Comparison of ENCODE assay signal across 17 cellular contexts in the genomic region with DNA sequence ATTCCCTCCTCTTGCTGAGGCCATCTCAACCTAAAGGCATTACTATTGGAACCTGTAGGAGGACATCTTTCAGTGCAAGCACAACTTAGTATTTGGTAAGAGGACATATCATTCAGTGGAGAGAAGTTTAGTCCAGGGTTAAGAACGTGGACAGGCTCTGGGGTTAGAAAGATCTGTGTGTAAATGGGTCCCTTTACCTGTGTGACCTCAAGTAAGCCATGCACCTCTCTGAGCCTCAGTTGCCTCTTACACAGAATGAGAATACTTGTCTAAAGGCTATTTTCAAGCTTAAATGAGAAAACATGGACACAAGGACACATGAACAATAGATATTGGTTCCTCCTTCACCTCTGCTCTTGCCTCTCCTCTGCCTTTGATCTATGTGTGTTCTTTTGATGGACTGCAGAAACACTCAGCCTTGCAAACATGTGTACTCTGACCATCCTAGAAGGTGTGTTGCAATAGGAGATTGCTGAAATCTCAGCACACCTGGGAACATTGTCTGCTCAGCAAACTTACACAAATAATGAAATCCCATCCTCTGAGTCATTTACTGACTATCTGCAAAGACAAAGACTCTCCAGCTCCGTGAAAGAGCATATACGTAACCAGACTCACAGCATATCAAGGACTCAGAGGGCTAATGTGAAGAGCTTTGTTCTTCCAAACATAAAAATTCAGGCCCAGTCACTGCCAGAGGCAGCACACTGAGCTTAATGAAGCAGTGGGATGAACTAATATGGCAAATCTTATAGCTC.
DNase-seq lines count a peak whose midpoint lies in the region; ATAC-seq and TF ChIP-seq lines count a peak whose summit lies in the region.
"Had no signal": no experiment of that assay in that cellular context is flagged by ENCODE, and none has a peak within 500 bp of the region (broad histone marks: within the 10 kb centered on the region; RNA-seq: fewer than 3 reads in every experiment).

No MANE protein-coding gene starts in this region.

- TF ChIP-seq CTCF in OCI-LY7 (conservative IDR thresholded peaks at IDR 0.05; ENCODE audit: low read length) (no peak), mesothelial cell of epicardium (IDR thresholded peaks at IDR 0.05; ENCODE audit: unreplicated experiment) (no peak)

- H3K27me3 Mint-ChIP-seq in mesothelial cell of epicardium (ENCODE audit: low read depth): no peaks in the 10 kb centered on the region

- no peak overlapping the region for H3K4me2 ChIP-seq in OCI-LY7 (ENCODE audit: low read length)

- no peaks in the 10 kb centered on the region for H4K20me1 ChIP-seq in OCI-LY7 (ENCODE audit: insufficient read depth, low read length)

- H3K36me3 ChIP-seq in OCI-LY7 (ENCODE audit: insufficient read depth, low read length): no peaks in the 10 kb centered on the region
- H3K36me3 ChIP-seq: gastroesophageal sphincter, tibial artery had no signal

- H3K4me3 Mint-ChIP-seq in mesothelial cell of epicardium: no peak overlapping the region
- H3K4me3 Mint-ChIP-seq: activated naive CD4-positive, alpha-beta T cell treated with anti-CD3 and anti-CD28 coated beads for 36 hours; effector memory CD8-positive, alpha-beta T cell; T-helper 1 cell treated with Interleukin-12 subunit alpha and Interleukin-12 subunit beta and Interleukin-4 antibody, amounts not matched to agents 30 μg/mL and 1 μg/mL, for 36 hours had no signal

- H3K27ac ChIP-seq in OCI-LY7 (ENCODE audit: low read depth, low read length, poor library complexity, severe bottlenecking): no peak overlapping the region
- H3K27ac ChIP-seq: gastroesophageal sphincter, tibial artery had no signal

- H3K9me3 Mint-ChIP-seq in mesothelial cell of epicardium: no peaks in the 10 kb centered on the region
- H3K9me3 Mint-ChIP-seq: activated naive CD4-positive, alpha-beta T cell treated with anti-CD3 and anti-CD28 coated beads for 36 hours; effector memory CD8-positive, alpha-beta T cell; T-helper 1 cell treated with Interleukin-12 subunit alpha and Interleukin-12 subunit beta and Interleukin-4 antibody, amounts not matched to agents 30 μg/mL and 1 μg/mL, for 36 hours had no signal

- H3K79me2 ChIP-seq in OCI-LY7 (ENCODE audit: insufficient read depth, low read depth, low read length): no peaks in the 10 kb centered on the region

- H3K9me2 ChIP-seq in OCI-LY7 (ENCODE audit: insufficient read depth, low read length): no peaks in the 10 kb centered on the region

- POLR2A ChIA-PET in OCI-LY7 (lab: Charles Lee): interaction anchor here (0.9 kb wide), 1 partner anchor 14 kb away, joined by 3 read pairs; no protein-coding TSS in a partner anchor

- H3K4me3 ChIP-seq in OCI-LY7 (ENCODE audit: low read depth, low read length, poor library complexity, severe bottlenecking): no peak overlapping the region
- H3K4me3 ChIP-seq: gastroesophageal sphincter, tibial artery had no signal

- peak; percentile 99 for ATAC-seq in esophagus mucosa
- ATAC-seq in HG02973 (IDR thresholded peaks at IDR 0.05; ENCODE audit: unreplicated experiment): no peak
- ATAC-seq: activated CD4-positive, CD25-positive, alpha-beta regulatory T cell treated with anti-CD3 and anti-CD28 coated beads, Interleukin-2, amount 50 U/mL, for 24 hours; effector memory CD8-positive, alpha-beta T cell; gastroesophageal sphincter had no signal

- CTCF ChIA-PET in OCI-LY7 (lab: Charles Lee; ENCODE audit: unreplicated experiment): no interaction called here

- no peaks in the 10 kb centered on the region for H3K4me1 Mint-ChIP-seq in mesothelial cell of epicardium

- H3K36me3 Mint-ChIP-seq in mesothelial cell of epicardium: no peaks in the 10 kb centered on the region

- H3K4me1 ChIP-seq in OCI-LY7 (ENCODE audit: insufficient read depth, low read length, poor library complexity, severe bottlenecking): no peaks in the 10 kb centered on the region
- H3K4me1 ChIP-seq: gastroesophageal sphincter, tibial artery had no signal

- no peaks in the 10 kb centered on the region for H3K9me3 ChIP-seq in OCI-LY7 (ENCODE audit: low read length)
- H3K9me3 ChIP-seq: gastroesophageal sphincter, tibial artery had no signal

- no peak overlapping the region for H2AFZ ChIP-seq in OCI-LY7 (ENCODE audit: low read length)

- intact Hi-C loops in OCI-LY7 (cut with micrococcal nuclease; ENCODE audit: unreplicated experiment): no loop called here

- DNase-seq in DMS53 treated with DMSO at 0.1 percent for 48 hours (lab: John Stamatoyannopoulos, UW; ENCODE audit: unreplicated experiment) (peak; percentile 85), NCI-H510A (lab: John Stamatoyannopoulos, UW) (peak; percentile 35), non-pigmented ciliary epithelial cell (ENCODE audit: low read depth) (peak; percentile 23), OCI-LY7 (ENCODE audit: low spot score) (no peak), NCI-H82 (lab: John Stamatoyannopoulos, UW) (no peak), mesothelial cell of epicardium (ENCODE audit: low spot score in 2 of 2, unreplicated experiment in 2 of 2) (no peak)
- DNase-seq: activated naive CD4-positive, alpha-beta T cell treated with anti-CD3 and anti-CD28 coated beads for 36 hours; COR-L47; effector memory CD8-positive, alpha-beta T cell; NCI-H1436; NCI-H69; tibial artery had no signal

- no TSS peak for BruUV-seq in OCI-LY7 (replicated peaks; lab: Mats Ljungman, UMichigan)

- no peak overlapping the region for H3K27ac Mint-ChIP-seq in mesothelial cell of epicardium
- H3K27ac Mint-ChIP-seq: activated naive CD4-positive, alpha-beta T cell treated with anti-CD3 and anti-CD28 coated beads for 36 hours; effector memory CD8-positive, alpha-beta T cell; T-helper 1 cell treated with Interleukin-12 subunit alpha and Interleukin-12 subunit beta and Interleukin-4 antibody, amounts not matched to agents 30 μg/mL and 1 μg/mL, for 36 hours had no signal

Comparison
In these comparisons a context has a peak if more than half of its experiments do, and no peak if none do; other contexts are left out.
1. DNase-seq: peak in DMS53 treated with DMSO at 0.1 percent for 48 hours (single experiment), NCI-H510A (single experiment) and non-pigmented ciliary epithelial cell (single experiment); none in OCI-LY7 (single experiment), NCI-H82 (single experiment) and mesothelial cell of epicardium (0 of 2).